In genomic region chr9:76302947-76303550, GRCh38 we compare ENCODE assay signal across 8 cellular contexts.
A peak's percentile ranks its signal among the peaks of the same experiment; 100 is the strongest.
DNase-seq lines count a peak whose midpoint lies in the region; ATAC-seq and TF ChIP-seq lines count a peak whose summit lies in the region.

No MANE protein-coding gene starts in this region.

- no peaks in the 10 kb centered on the region for H3K9me3 ChIP-seq in ovary

- no peak for TF ChIP-seq EP300 in ovary (IDR thresholded peaks at IDR 0.05)

- no peaks in the 10 kb centered on the region for H3K36me3 ChIP-seq in ovary

- 17 to 22% (median 19%) methylated on average over 3 of the region's 3 CpGs for WGBS in ovary, 3 donors

- peak; percentile 29 for DNase-seq in Caki2 (ENCODE audit: low read depth)
- DNase-seq in LNCaP clone FGC (ENCODE audit: low read depth), result peak; percentile 30
- peak; percentile 65 for DNase-seq in SK-MEL-5 (ENCODE audit: low read depth, low spot score)
- peak; percentile 80 for DNase-seq in fibroblast of peridontal ligament (ENCODE audit: extremely low read depth)
- peak in 2 of 5 donors; percentile 13 to 33 for DNase-seq in ovary
- no peak for DNase-seq in DMS79 treated with DMSO at 0.1 percent for 48 hours (lab: John Stamatoyannopoulos, UW)

- TF ChIP-seq POLR2A in ovary (IDR thresholded peaks at IDR 0.05), result no peak

- in situ Hi-C loops in Caki2 (cut with HindIII; ENCODE audit: low pct_unique_long_range_greater_than_20kb, low sequenced_read_pairs), result no loop called here
- in situ Hi-C loops in SK-MEL-5 (cut with HindIII; ENCODE audit: low pct_unique_long_range_greater_than_20kb, low sequenced_read_pairs), result no loop called here

- H3K27ac ChIP-seq in ovary, result no peak overlapping the region

- TF ChIP-seq CTCF in LNCaP clone FGC (IDR thresholded peaks at IDR 0.05; ENCODE audit: control insufficient read depth, extremely low read depth, insufficient read depth), result peak; percentile 51
- TF ChIP-seq CTCF in ovary (IDR thresholded peaks at IDR 0.05), result peak; percentile 63 to 82 (median 81)

- intact Hi-C loops in ovary (cut with DNase I), result loop anchor here in 3 of 4 donors (5.0 to 10.0 kb wide), 4 partner anchors 408 to 1036 kb away; partner anchors contain the start of gene PCSK5 (in 1 of the 3)

- H3K27me3 ChIP-seq in ovary, result no peaks in the 10 kb centered on the region

- peak; percentile 74 for ATAC-seq in GM19395 (IDR thresholded peaks at IDR 0.05; ENCODE audit: unreplicated experiment)
- ATAC-seq in HG02623 (IDR thresholded peaks at IDR 0.05; ENCODE audit: unreplicated experiment), result no peak

- peaks cover 5% of the 10 kb centered on the region for H3K4me1 ChIP-seq in ovary (ENCODE audit: insufficient read depth)

- H3K4me3 ChIP-seq in LNCaP clone FGC (ENCODE audit: low read depth, low read length), result no peak overlapping the region
- H3K4me3 ChIP-seq in ovary, result no peak overlapping the region
